1 cellular context compared by ENCODE assay signal in the genomic region with DNA sequence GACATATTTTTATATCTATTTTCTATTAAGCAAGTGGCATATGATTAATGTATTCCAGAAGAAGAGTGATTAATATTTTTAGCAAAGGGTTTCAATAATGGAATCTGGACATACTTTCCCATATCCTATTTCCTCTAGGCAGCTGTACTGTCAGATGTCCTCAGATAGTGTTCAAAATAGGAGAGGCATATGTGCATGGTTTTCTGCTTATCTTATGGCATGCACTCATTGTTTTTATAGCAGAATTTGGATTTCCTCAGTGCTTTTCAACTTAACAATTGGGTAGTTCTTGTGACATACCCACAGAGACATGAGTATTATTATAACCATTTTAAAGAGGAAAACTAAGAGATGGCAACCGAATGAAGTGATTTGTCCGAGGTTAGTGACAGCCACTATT.
A peak's percentile ranks its signal among the peaks of the same experiment; 100 is the strongest.
TF ChIP-seq lines count a peak whose summit lies in the region.

No MANE protein-coding gene starts in this region.

TF ChIP-seq in endothelial cell of umbilical vein, 7 proteins besides CTCF, POLR2A, EP300 and RAD21:
- TF ChIP-seq GATA2 (IDR thresholded peaks at IDR 0.05; ENCODE audit: insufficient read depth, insufficient read length, low read depth, low read length) = peak; percentile 59
- TF ChIP-seq, protein P1, sequence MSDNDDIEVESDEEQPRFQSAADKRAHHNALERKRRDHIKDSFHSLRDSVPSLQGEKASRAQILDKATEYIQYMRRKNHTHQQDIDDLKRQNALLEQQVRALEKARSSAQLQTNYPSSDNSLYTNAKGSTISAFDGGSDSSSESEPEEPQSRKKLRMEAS (IDR thresholded peaks at IDR 0.05; ENCODE audit: insufficient read depth, insufficient read length) = no peak
